3 cellular contexts compared by ENCODE assay signal in genomic region chr5:16382047-16382446, GRCh38.
A peak's percentile ranks its signal among the peaks of the same experiment; 100 is the strongest.
TF ChIP-seq lines count a peak whose summit lies in the region.

No MANE protein-coding gene starts in this region.

TF ChIP-seq in A549, 52 proteins besides CTCF, POLR2A, EP300 and RAD21:
- TF ChIP-seq TP53 (CRISPR knock-in tag; IDR thresholded peaks at IDR 0.05), result no peak
- peak; percentile 75 for TF ChIP-seq MAFK (IDR thresholded peaks at IDR 0.05; ENCODE audit: partially characterized antibody)

TF ChIP-seq in IMR-90, 13 proteins besides CTCF, POLR2A, EP300 and RAD21:
- no peak for TF ChIP-seq MXI1 (IDR thresholded peaks at IDR 0.05; ENCODE audit: borderline replicate concordance, low read depth, low read length)
- peak; percentile 90 for TF ChIP-seq MAFK (IDR thresholded peaks at IDR 0.05; ENCODE audit: low read depth, low read length)
- no peak for TF ChIP-seq BHLHE40 (IDR thresholded peaks at IDR 0.05; ENCODE audit: low read depth, low read length)

TF ChIP-seq in K562, 482 proteins besides CTCF, POLR2A, EP300 and RAD21:
- peak; percentile 42; the same call in 1 of the 2 replicates for TF ChIP-seq C11orf30 (IDR thresholded peaks at IDR 0.05; ENCODE audit: low read depth)
- TF ChIP-seq HES1 (IDR thresholded peaks at IDR 0.05; ENCODE audit: low read depth), result no peak
- no peak for TF ChIP-seq ZNF121 (CRISPR knock-in tag; conservative IDR thresholded peaks at IDR 0.05)
- TF ChIP-seq BRF1 (IDR thresholded peaks at IDR 0.05; ENCODE audit: borderline replicate concordance, extremely low read depth, insufficient read length), result no peak
- no peak for TF ChIP-seq TOE1 (IDR thresholded peaks at IDR 0.05; ENCODE audit: borderline replicate concordance)
- TF ChIP-seq TOE1 (CRISPR knock-in tag; IDR thresholded peaks at IDR 0.05; ENCODE audit: borderline replicate concordance, low read depth), result no peak
- TF ChIP-seq SIN3A (IDR thresholded peaks at IDR 0.05; ENCODE audit: borderline replicate concordance in 2 of 2, control insufficient read depth in 1 of 2, low read depth in 2 of 2, low read length in 2 of 2), result no peak
- peak; percentile 74 for TF ChIP-seq ZNF316 (IDR thresholded peaks at IDR 0.05)
- no peak for TF ChIP-seq SMARCA5 (IDR thresholded peaks at IDR 0.05)
- TF ChIP-seq CEBPZ (IDR thresholded peaks at IDR 0.05; ENCODE audit: borderline replicate concordance, low read depth, low read length), result no peak
- peak; percentile 66 for TF ChIP-seq MAFF (IDR thresholded peaks at IDR 0.05; ENCODE audit: low read length)
- no peak for TF ChIP-seq CBX5 (IDR thresholded peaks at IDR 0.05; ENCODE audit: borderline replicate concordance, low read depth)
- TF ChIP-seq STAT5A (IDR thresholded peaks at IDR 0.05; ENCODE audit: borderline replicate concordance, low read length), result no peak
- no peak for TF ChIP-seq FOSL1 (tag; conservative IDR thresholded peaks at IDR 0.05)
- no peak for TF ChIP-seq ZNF175 (CRISPR knock-in tag; IDR thresholded peaks at IDR 0.05; ENCODE audit: low read depth)
- peak; percentile 50; the same call in 1 of the 2 replicates for TF ChIP-seq MAFG (tag; conservative IDR thresholded peaks at IDR 0.05)
- TF ChIP-seq MAFK (IDR thresholded peaks at IDR 0.05; ENCODE audit: low read length), result peak; percentile 75
